Comparison of ENCODE assay signal across 8 cellular contexts in the genomic region with DNA sequence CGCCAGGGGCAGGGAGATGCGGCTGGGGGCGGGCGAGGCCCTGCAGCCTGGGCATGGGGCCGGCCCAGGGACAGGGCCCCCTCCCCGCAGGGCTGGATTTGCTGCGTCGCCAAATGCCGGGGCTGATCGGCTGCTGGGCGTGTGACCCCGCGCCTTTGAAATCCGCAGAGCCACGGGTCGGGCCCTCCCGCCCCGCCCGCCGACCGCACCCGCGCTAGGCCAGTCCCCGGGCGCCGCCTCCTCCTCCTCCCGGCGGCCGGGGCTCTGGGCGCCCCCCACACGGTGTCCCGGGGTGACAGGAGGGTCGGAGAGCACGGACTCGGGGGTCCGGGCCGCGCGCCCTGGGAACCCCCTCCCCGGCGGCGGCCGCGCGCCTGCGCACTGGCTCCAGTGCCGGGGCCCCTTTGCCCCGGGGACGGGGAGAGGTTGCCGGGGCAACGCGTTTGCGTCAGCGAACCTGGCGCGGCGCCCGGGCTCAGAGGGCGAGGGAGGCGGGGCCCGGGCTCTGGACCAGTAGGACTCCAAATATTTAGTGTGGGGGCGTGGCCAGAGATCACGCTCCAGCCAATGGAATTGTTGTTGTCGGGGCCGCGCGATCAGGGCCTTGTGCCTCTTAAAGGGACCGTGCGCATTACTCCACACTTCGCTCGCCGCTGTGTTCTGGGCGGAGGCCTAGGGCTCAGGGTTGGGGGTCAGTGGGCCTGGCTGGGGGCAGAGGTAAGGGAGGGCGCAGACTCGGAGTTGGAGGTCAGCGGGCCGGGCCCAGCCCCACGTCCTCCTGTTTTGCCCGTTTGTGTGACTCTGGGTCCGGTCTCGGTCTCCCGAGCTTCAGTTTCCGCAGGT. TPM values are rescaled to one million over a fixed set of nuclear protein-coding genes. Genes with fewer than 3 reads are reported as not detected.
DNase-seq lines count a peak whose midpoint lies in the region; ATAC-seq and TF ChIP-seq lines count a peak whose summit lies in the region.

No MANE protein-coding gene starts in this region.

- no peak overlapping the region for H2BK20ac ChIP-seq in IMR-90 (ENCODE audit: low read depth, low read length)

- no peaks in the 10 kb centered on the region for H3K9me2 ChIP-seq in OCI-LY7 (ENCODE audit: insufficient read depth, low read length)

- H3K56ac ChIP-seq in IMR-90 (ENCODE audit: extremely low read depth, insufficient read depth, low read length): peak overlapping the region; percentile 77

- H3K4me1 ChIP-seq in IMR-90 (ENCODE audit: control insufficient read depth, insufficient read depth, low read length): peaks cover 24% of the 10 kb centered on the region
- peaks cover 69% of the 10 kb centered on the region for H3K4me1 ChIP-seq in OCI-LY7 (ENCODE audit: insufficient read depth, low read length, poor library complexity, severe bottlenecking)
- peaks cover 43% of the 10 kb centered on the region for H3K4me1 ChIP-seq in mucosa of descending colon (ENCODE audit: low read depth)

- peak overlapping the region; percentile 96 for H2BK5ac ChIP-seq in IMR-90 (ENCODE audit: low read depth, low read length, poor library complexity, severe bottlenecking)

- WGBS in IMR-90 (ENCODE audit: extremely low coverage in 2 of 2, insufficient read length in 1 of 2), 2 experiments: 1% methylated on average over 54 of the region's 83 CpGs; no CpG with 5 or more reads in 1 of the 2 experiments

- peak overlapping the region; percentile 97 for H2AK9ac ChIP-seq in IMR-90 (replicated peaks; ENCODE audit: low read depth, low read length, poor library complexity)

- in situ Hi-C loops in IMR-90 (cut with MboI; ENCODE audit: low sequenced_read_pairs): no loop called here

- no peak for TF ChIP-seq CTCF in IMR-90 (conservative IDR thresholded peaks at IDR 0.05; ENCODE audit: low read depth, low read length)
- TF ChIP-seq CTCF in OCI-LY7 (conservative IDR thresholded peaks at IDR 0.05; ENCODE audit: low read length): no peak
- no peak for TF ChIP-seq CTCF in mucosa of descending colon (IDR thresholded peaks at IDR 0.05)

- H3K23ac ChIP-seq in IMR-90 (ENCODE audit: low read depth, low read length): no peak overlapping the region

- no peaks in the 10 kb centered on the region for H3K9me3 ChIP-seq in IMR-90 (ENCODE audit: control insufficient read depth, insufficient read depth, low read length)
- H3K9me3 ChIP-seq in OCI-LY7 (ENCODE audit: low read length): no peaks in the 10 kb centered on the region
- no peaks in the 10 kb centered on the region for H3K9me3 ChIP-seq in mucosa of descending colon

- intact Hi-C loops in IMR-90 (cut with micrococcal nuclease): no loop called here
- intact Hi-C loops in OCI-LY7 (cut with micrococcal nuclease; ENCODE audit: unreplicated experiment): loop anchor here (2.0 kb wide), 1 partner anchor 23 kb away; no protein-coding TSS in a partner anchor
- intact Hi-C loops in mucosa of descending colon (cut with DNase I, micrococcal nuclease): no loop called here

- H4K20me1 ChIP-seq in IMR-90 (ENCODE audit: insufficient read depth, low read length) (no peaks in the 10 kb centered on the region), OCI-LY7 (ENCODE audit: insufficient read depth, low read length) (no peaks in the 10 kb centered on the region)

- H3K27me3 ChIP-seq in IMR-90 (ENCODE audit: control insufficient read depth, insufficient read depth, low read length): no peaks in the 10 kb centered on the region

- TF ChIP-seq RAD21 in IMR-90 (IDR thresholded peaks at IDR 0.05; ENCODE audit: low read length): no peak

- H3K4me3 ChIP-seq in IMR-90 (ENCODE audit: insufficient read depth, low read depth, low read length): peak overlapping the region; percentile 69
- peak overlapping the region; percentile 80 for H3K4me3 ChIP-seq in OCI-LY7 (ENCODE audit: low read depth, low read length, poor library complexity, severe bottlenecking)
- peak overlapping the region; percentile 54 for H3K4me3 ChIP-seq in mucosa of descending colon

- peak overlapping the region; percentile 93 for H2AK5ac ChIP-seq in IMR-90 (ENCODE audit: low read depth, low read length)

- H4K5ac ChIP-seq in IMR-90 (ENCODE audit: low read depth, low read length): peak overlapping the region; percentile 92

- DNase-seq in DMS 273 treated with DMSO at 0.1 percent for 48 hours (lab: John Stamatoyannopoulos, UW) (peak; percentile 96), IMR-90 (peak; percentile 95), OCI-LY7 (ENCODE audit: low spot score) (peak; percentile 100), activated T-cell treated with anti-CD3 and anti-CD28 coated beads for 4 hours (peak; percentile 99), epithelial cell of prostate (ENCODE audit: low read depth, low spot score) (peak; percentile 80), mucosa of descending colon (peak; percentile 99 to 100 (median 100))
- peak; percentile 99 to 100 for DNase-seq in stimulated activated CD8-positive, alpha-beta memory T cell treated with anti-CD3 and anti-CD28 coated beads, Interleukin-4, amount 100 ng/mL, for 1 hour (ENCODE audit: low read depth in 2 of 2, low spot score in 1 of 2)

- ATAC-seq in GM21528 (IDR thresholded peaks at IDR 0.05; ENCODE audit: low FRiP score, unreplicated experiment) (peak; percentile 71), IMR-90 (ENCODE audit: low read depth) (peak; percentile 89), mucosa of descending colon (peak; percentile 81)

- peak overlapping the region; percentile 81 for H3K18ac ChIP-seq in IMR-90 (ENCODE audit: low read depth, low read length)

- peak overlapping the region; percentile 98 for H4K8ac ChIP-seq in IMR-90 (ENCODE audit: low read depth in 2 of 2, low read length in 2 of 2)

- no peaks in the 10 kb centered on the region for H3K36me3 ChIP-seq in IMR-90 (ENCODE audit: control insufficient read depth, insufficient read depth, low read length)
- no peaks in the 10 kb centered on the region for H3K36me3 ChIP-seq in OCI-LY7 (ENCODE audit: insufficient read depth, low read length)
- H3K36me3 ChIP-seq in mucosa of descending colon (ENCODE audit: low read depth): no peaks in the 10 kb centered on the region

- peak overlapping the region; percentile 83 for H3K9ac ChIP-seq in IMR-90 (ENCODE audit: low read depth, low read length)

- peak overlapping the region; percentile 96 for H2BK120ac ChIP-seq in IMR-90 (ENCODE audit: low read depth, low read length)

- H2BK15ac ChIP-seq in IMR-90 (ENCODE audit: low read depth, low read length): peak overlapping the region; percentile 97; the same call in 1 of the 3 replicates

- peak overlapping the region; percentile 92 for H4K91ac ChIP-seq in IMR-90 (ENCODE audit: insufficient read depth, low read depth, low read length)

- BruUV-seq in IMR-90 (replicated peaks; lab: Mats Ljungman, UMichigan) (no TSS peak), OCI-LY7 (replicated peaks; lab: Mats Ljungman, UMichigan) (no TSS peak)

- H3K27ac ChIP-seq in IMR-90 (ENCODE audit: insufficient read depth, low read length): peak overlapping the region; percentile 93
- H3K27ac ChIP-seq in OCI-LY7 (ENCODE audit: low read depth, low read length, poor library complexity, severe bottlenecking): peak overlapping the region; percentile 73
- peak overlapping the region; percentile 98 for H3K27ac ChIP-seq in epithelial cell of prostate

- H3K9me1 ChIP-seq in IMR-90 (ENCODE audit: insufficient read depth, low read length): peaks cover 9% of the 10 kb centered on the region

- H3K4me2 ChIP-seq in IMR-90 (ENCODE audit: low read depth, low read length): peak overlapping the region; percentile 94
- peak overlapping the region; percentile 96 for H3K4me2 ChIP-seq in OCI-LY7 (ENCODE audit: low read length)

- CTCF ChIA-PET in IMR-90 (lab: Yijun Ruan, JAX) (no interaction called here), OCI-LY7 (lab: Charles Lee; ENCODE audit: unreplicated experiment) (no interaction called here)

- H3K79me2 ChIP-seq in OCI-LY7 (ENCODE audit: insufficient read depth, low read depth, low read length): no peaks in the 10 kb centered on the region; the same call in 1 of the 2 replicates

- dilution Hi-C loops in IMR-90 (cut with HindIII; ENCODE audit: low sequenced_read_pairs, unreplicated experiment): no loop called here

- H3K14ac ChIP-seq in IMR-90 (replicated peaks; ENCODE audit: low read depth, low read length): peak overlapping the region; percentile 95

- H3K79me1 ChIP-seq in IMR-90 (ENCODE audit: low read depth in 1 of 2, low read length in 2 of 2): peaks cover 5 to 31% of the 10 kb centered on the region in 2 experiments; a peak in 3 of 4 replicates

- POLR2A ChIA-PET in IMR-90 (lab: Charles Lee; ENCODE audit: unreplicated experiment): no interaction called here
- POLR2A ChIA-PET in OCI-LY7 (lab: Charles Lee): interaction anchor here (1.0 kb wide), 1 partner anchor 19 kb away, joined by 3 read pairs; no protein-coding TSS in a partner anchor

- H2AFZ ChIP-seq in IMR-90 (replicated peaks; ENCODE audit: low read length, poor library complexity): peak overlapping the region; percentile 99
- peak overlapping the region; percentile 25; the same call in 1 of the 2 replicates for H2AFZ ChIP-seq in OCI-LY7 (ENCODE audit: low read length)

- TF ChIP-seq POLR2A in IMR-90 (IDR thresholded peaks at IDR 0.05; ENCODE audit: low read depth, low read length): peak; percentile 51; the same call in 1 of the 2 replicates

- H3K4ac ChIP-seq in IMR-90 (ENCODE audit: low read depth, low read length): peak overlapping the region; percentile 98

RNA-seq across cellular contexts. Expression of a gene that starts 10.3 kb away (rescaled TPM):
- total RNA-seq in IMR-90 (2012; rRNA removed) (20.8 and 21.9 TPM in 2 replicates), OCI-LY7 (2022) (200 and 225 TPM in 2 replicates), mucosa of descending colon (100 to 1,000 TPM; 252 to 330 (median 304) TPM)
- polyA plus RNA-seq in IMR-90 (2012; rRNA removed): 31.8 and 37.5 TPM in 2 replicates
- 25.9 and 51.6 TPM in 2 replicates for polyA plus RNA-seq in IMR-90 (2012; cell fraction: cytosol; rRNA removed)
- 57.0 and 142 TPM in 2 replicates for polyA plus RNA-seq in IMR-90 (2012; cell fraction: nucleus; rRNA removed; ENCODE audit: low replicate concordance)
- total RNA-seq in OCI-LY7 (2014; rRNA removed; shearing (Covaris generic)): 97.0 and 115 TPM in 2 replicates

RNA-seq across cellular contexts. Expression of a gene that starts 34.8 kb away (rescaled TPM):
- total RNA-seq in IMR-90 (2012; rRNA removed): 8.9 and 9.3 TPM in 2 replicates
- 26.5 and 28.8 TPM in 2 replicates for polyA plus RNA-seq in IMR-90 (2012; rRNA removed)
- polyA plus RNA-seq in IMR-90 (2012; cell fraction: cytosol; rRNA removed): 20.4 and 29.9 TPM in 2 replicates
- polyA plus RNA-seq in IMR-90 (2012; cell fraction: nucleus; rRNA removed; ENCODE audit: low replicate concordance): 15.3 and 28.7 TPM in 2 replicates
- 41.7 and 54.6 TPM in 2 replicates for total RNA-seq in OCI-LY7 (2014; rRNA removed; shearing (Covaris generic))
- 87.5 and 111 TPM in 2 replicates for total RNA-seq in OCI-LY7 (2022)
- total RNA-seq in mucosa of descending colon: 10 to 100 TPM; 39.8 to 76.8 (median 43.7) TPM

RNA-seq across cellular contexts. Expression of a gene that starts 35.4 kb away (rescaled TPM):
- total RNA-seq in IMR-90 (2012; rRNA removed) (0.56 and 0.72 TPM in 2 replicates), OCI-LY7 (2022) (6.1 and 7.3 TPM in 2 replicates), mucosa of descending colon (1 to 10 TPM; 2.2 to 5.3 (median 3.4) TPM)
- 2.8 and 3.4 TPM in 2 replicates for polyA plus RNA-seq in IMR-90 (2012; rRNA removed)
- polyA plus RNA-seq in IMR-90 (2012; cell fraction: cytosol; rRNA removed): 0.37 and 1.5 TPM in 2 replicates
- 19.5 and 47.8 TPM in 2 replicates for polyA plus RNA-seq in IMR-90 (2012; cell fraction: nucleus; rRNA removed; ENCODE audit: low replicate concordance)
- 11.2 and 12.9 TPM in 2 replicates for total RNA-seq in OCI-LY7 (2014; rRNA removed; shearing (Covaris generic))

RNA-seq across cellular contexts. Expression of a gene that starts 45.8 kb away (rescaled TPM):
- 24.4 and 25.8 TPM in 2 replicates for total RNA-seq in IMR-90 (2012; rRNA removed)
- polyA plus RNA-seq in IMR-90 (2012; rRNA removed): 65.7 and 67.1 TPM in 2 replicates
- 38.7 and 95.6 TPM in 2 replicates for polyA plus RNA-seq in IMR-90 (2012; cell fraction: cytosol; rRNA removed)
- polyA plus RNA-seq in IMR-90 (2012; cell fraction: nucleus; rRNA removed; ENCODE audit: low replicate concordance): 53.9 and 143 TPM in 2 replicates
- total RNA-seq in OCI-LY7 (2014; rRNA removed; shearing (Covaris generic)): 41.9 and 53.9 TPM in 2 replicates
- total RNA-seq in OCI-LY7 (2022): 91.6 and 109 TPM in 2 replicates
- 10 to 100 TPM; 66.0 to 82.3 (median 71.5) TPM for total RNA-seq in mucosa of descending colon

Comparison
In these comparisons a context has a peak if more than half of its experiments do, and no peak if none do; other contexts are left out.
1. Peak in every context shown above with its lines: DNase-seq, ATAC-seq, H3K4me3 ChIP-seq and H3K27ac ChIP-seq.